In genomic region chr12:6110006-6110405, GRCh38 we compare ENCODE assay signal across 20 cellular contexts. TPM values are rescaled to one million over a fixed set of nuclear protein-coding genes. Genes with fewer than 3 reads are reported as not detected.
"Had no signal": no experiment of that assay in that cellular context is flagged by ENCODE, and none has a peak within 500 bp of the region (broad histone marks: within the 10 kb centered on the region; RNA-seq: fewer than 3 reads in every experiment).

No MANE protein-coding gene starts in this region.

- DNase-seq: activated CD4-positive, alpha-beta T cell treated with anti-CD3 and anti-CD28 coated beads, Interleukin-2, amount 10 ng/mL, durations not matched to agents 7 days and 5 days; activated CD8-positive, alpha-beta T cell treated with anti-CD3 and anti-CD28 coated beads, Interleukin-2, amount 10 ng/mL, durations not matched to agents 7 days and 5 days; activated naive CD4-positive, alpha-beta T cell treated with Interleukin-2 at 50 U/mL for 16 hours; activated naive CD8-positive, alpha-beta T cell treated with anti-CD3 and anti-CD28 coated beads, Interleukin-2, amount 10 ng/mL, durations not matched to agents 7 days and 5 days; activated T-cell treated with anti-CD3 and anti-CD28 coated beads, Interleukin-2, amount 50 U/mL, for 24 hours; brain microvascular endothelial cell; foreskin fibroblast; glutamatergic neuron; hypothalamus; kidney; left lung; occipital lobe; stimulated activated CD4-positive, alpha-beta T cell treated with anti-CD3 and anti-CD28 coated beads, Interleukin-12 subunit alpha, Interleukin-12 subunit beta, amount 100 ng/mL, for 4 hours; stimulated activated CD4-positive, alpha-beta T cell treated with anti-CD3 and anti-CD28 coated beads, Interleukin-1b, Interleukin-23, amount 100 ng/mL, for 48 hours; stimulated activated CD8-positive, alpha-beta memory T cell treated with anti-CD3 and anti-CD28 coated beads, Interleukin-4, amount 100 ng/mL, for 48 hours; stimulated activated naive CD4-positive, alpha-beta T cell; T1000; upper lobe of right lung had no signal

- ATAC-seq: activated CD8-positive, alpha-beta T cell treated with anti-CD3 and anti-CD28 coated beads, Interleukin-2, amount 10 ng/mL, durations not matched to agents 7 days and 5 days; left lung; upper lobe of right lung had no signal

RNA-seq across cellular contexts. Expression of gene VWF, which starts 14.5 kb away (rescaled TPM):
- total RNA-seq: activated CD4-positive, alpha-beta T cell treated with anti-CD3 and anti-CD28 coated beads, Interleukin-2, amount 10 ng/mL, durations not matched to agents 7 days and 5 days; activated CD8-positive, alpha-beta T cell treated with anti-CD3 and anti-CD28 coated beads, Interleukin-2, amount 10 ng/mL, durations not matched to agents 7 days and 5 days; activated T-helper 2 cell treated with anti-CD3 and anti-CD28 coated beads, Interferon-gamma antibody, Interleukin-2, Interleukin-4, amounts not matched to agents 10 μg/mL and 5 μg/mL and 100 μg/mL, durations not matched to agents 14 hours and 24 hours and 36 hours; T-helper 1 cell treated with Interleukin-12 subunit alpha and Interleukin-12 subunit beta and Interleukin-4 antibody, amounts not matched to agents 30 ng/mL and 1 ng/mL, for 36 hours had no signal
